13 cellular contexts compared by ENCODE assay signal in the genomic region with DNA sequence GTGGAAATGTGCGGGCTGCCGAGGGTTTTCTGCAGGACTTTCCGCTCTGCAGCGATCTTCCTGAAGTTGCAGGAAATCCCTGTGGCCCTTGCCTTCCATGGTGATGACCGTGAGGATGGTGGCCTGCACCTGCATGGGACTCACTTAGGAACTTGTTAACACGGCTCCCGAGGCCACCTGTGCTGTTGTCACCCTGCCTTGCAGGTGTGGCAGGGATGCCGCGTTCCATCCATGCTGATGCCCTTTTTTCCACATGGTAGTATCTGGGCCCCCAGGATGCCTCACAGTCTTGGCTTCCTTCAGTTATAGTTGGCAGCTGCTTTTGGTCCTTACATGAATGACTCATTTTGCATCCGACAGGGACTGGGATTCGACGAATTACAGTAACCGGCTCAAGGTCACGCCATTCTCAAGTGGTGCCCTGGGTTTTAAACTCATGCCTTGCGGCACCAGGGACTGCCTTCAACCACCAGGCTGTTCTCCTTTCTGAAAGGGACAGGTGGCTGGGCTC. TPM values are rescaled to one million over a fixed set of nuclear protein-coding genes. Genes with fewer than 3 reads are reported as not detected.
A peak's percentile ranks its signal among the peaks of the same experiment; 100 is the strongest.
DNase-seq lines count a peak whose midpoint lies in the region; ATAC-seq and TF ChIP-seq lines count a peak whose summit lies in the region.
"Had no signal": no experiment of that assay in that cellular context is flagged by ENCODE, and none has a peak within 500 bp of the region (broad histone marks: within the 10 kb centered on the region; RNA-seq: fewer than 3 reads in every experiment).

No MANE protein-coding gene starts in this region.

- ATAC-seq in left cardiac atrium (peak; percentile 27 to 30), HG03565 (IDR thresholded peaks at IDR 0.05; ENCODE audit: unreplicated experiment) (no peak)
- ATAC-seq: activated CD8-positive, alpha-beta memory T cell treated with anti-CD3 and anti-CD28 coated beads, Interleukin-2, amount 10 ng/mL, durations not matched to agents 7 days and 5 days; mucosa of descending colon; stimulated activated memory B cell treated with anti-CD40 and anti-IgM and Interleukin-4, amounts not matched to agents 10 μg/mL and 1 μg/mL and 100 μg/mL, for 72 hours had no signal

- H3K9me3 ChIP-seq in ascending aorta, result no peaks in the 10 kb centered on the region
- H3K9me3 ChIP-seq: mucosa of descending colon had no signal

- no peak overlapping the region for H3K4me3 ChIP-seq in ascending aorta
- H3K4me3 ChIP-seq: cardiac muscle cell, mucosa of descending colon had no signal

- TF ChIP-seq CTCF in ascending aorta (IDR thresholded peaks at IDR 0.05), result no peak

- DNase-seq in M059J (ENCODE audit: low read depth) (peak; percentile 83), ascending aorta (ENCODE audit: low spot score in 2 of 2) (no peak), left cardiac atrium (peak; percentile 33), stromal cell of bone marrow (ENCODE audit: low read depth) (peak; percentile 50), GM03348 (ENCODE audit: low spot score) (no peak), NCI-H1417 treated with DMSO at 0.1 percent for 48 hours (lab: John Stamatoyannopoulos, UW) (no peak)
- DNase-seq in effector CD8-positive, alpha-beta T cell (lab: John Stamatoyannopoulos, UW), result no peak
- DNase-seq: activated CD8-positive, alpha-beta memory T cell treated with anti-CD3 and anti-CD28 coated beads, Interleukin-2, amount 10 ng/mL, durations not matched to agents 7 days and 5 days; hippocampal formation had no signal

- intact Hi-C loops in ascending aorta (cut with DNase I) (loop anchor here (1.0 to 5.0 kb wide), 2 partner anchors 23 to 37 kb away; a partner anchor contains a TSS), left cardiac atrium (cut with DNase I) (no loop called here)

- H3K36me3 ChIP-seq in ascending aorta, result peaks cover 0 to 7% of the 10 kb centered on the region in 2 donors
- H3K36me3 ChIP-seq: cardiac muscle cell had no signal

- peak overlapping the region; percentile 76 to 92 for H3K27ac ChIP-seq in ascending aorta
- H3K27ac ChIP-seq: cardiac muscle cell had no signal

- H3K4me1 ChIP-seq in ascending aorta, result peaks cover 6 to 18% of the 10 kb centered on the region in 2 donors

- no peaks in the 10 kb centered on the region for H3K27me3 ChIP-seq in ascending aorta
- H3K27me3 ChIP-seq: cardiac muscle cell had no signal

RNA-seq across cellular contexts. Expression of a gene that starts 37.2 kb away (rescaled TPM):
- 40.3 and 50.4 TPM in 2 replicates for total RNA-seq in M059J (2014; rRNA removed; shearing (Covaris generic))
- 3.0 TPM for total RNA-seq in ascending aorta
- total RNA-seq in left cardiac atrium, result 10 to 100 TPM; 10.2 to 23.4 TPM

Comparison
In these comparisons a context has a peak if more than half of its experiments do, and no peak if none do; other contexts are left out.
1. DNase-seq: peak in M059J (single experiment), left cardiac atrium (single experiment) and stromal cell of bone marrow (single experiment); none in ascending aorta (0 of 2), GM03348 (single experiment), effector CD8-positive, alpha-beta T cell (single experiment) and NCI-H1417 treated with DMSO at 0.1 percent for 48 hours (single experiment).